Comparison of ENCODE assay signal across 1 cellular context in the genomic region with DNA sequence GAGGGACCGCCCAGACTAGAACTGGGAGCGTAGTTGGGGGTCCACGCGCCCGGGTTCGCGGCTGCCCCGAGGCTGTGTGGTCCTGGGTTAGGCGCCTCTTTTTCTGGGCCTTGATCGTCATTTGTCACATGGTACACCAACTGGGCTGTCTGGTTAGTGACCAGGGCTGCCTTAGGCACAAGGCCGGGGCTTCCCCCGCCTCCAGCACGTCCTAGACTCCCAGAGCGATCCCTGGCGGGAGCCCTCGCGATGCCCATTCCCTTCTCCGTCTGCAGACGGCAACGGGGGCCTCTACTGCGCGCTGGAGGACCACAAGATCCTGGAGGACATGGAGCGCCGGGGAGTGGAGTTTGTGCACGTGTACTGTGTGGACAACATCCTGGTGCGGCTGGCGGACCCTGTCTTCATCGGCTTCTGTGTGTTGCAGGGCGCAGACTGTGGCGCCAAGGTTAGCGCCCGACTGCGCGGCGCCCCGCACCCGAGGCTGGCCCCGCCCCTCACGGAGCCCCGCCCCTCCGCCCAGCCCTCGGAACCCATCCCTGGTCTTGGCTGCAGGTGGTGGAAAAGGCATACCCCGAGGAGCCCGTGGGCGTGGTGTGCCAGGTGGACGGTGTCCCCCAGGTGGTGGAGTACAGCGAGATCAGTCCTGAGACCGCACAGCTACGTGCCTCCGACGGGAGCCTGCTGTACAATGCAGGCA.
TF ChIP-seq lines count a peak whose summit lies in the region.

No MANE protein-coding gene starts in this region.

TF ChIP-seq in GM12878, 131 proteins besides CTCF, POLR2A, EP300 and RAD21:
- TF ChIP-seq WRNIP1 (IDR thresholded peaks at IDR 0.05; ENCODE audit: borderline replicate concordance, low read depth, low read length) (no peak), HCFC1 (IDR thresholded peaks at IDR 0.05; ENCODE audit: low read length) (no peak), CBFB (IDR thresholded peaks at IDR 0.05; ENCODE audit: low read depth) (no peak), KDM1A (IDR thresholded peaks at IDR 0.05; ENCODE audit: borderline replicate concordance) (no peak), CREB1 (IDR thresholded peaks at IDR 0.05; ENCODE audit: low read depth) (no peak), TARDBP (IDR thresholded peaks at IDR 0.05; ENCODE audit: borderline replicate concordance) (no peak), MYB (IDR thresholded peaks at IDR 0.05; ENCODE audit: borderline replicate concordance, low read depth, low read length) (no peak), SIN3A (IDR thresholded peaks at IDR 0.05; ENCODE audit: low read depth, low read length) (no peak), BHLHE40 (IDR thresholded peaks at IDR 0.05; ENCODE audit: borderline replicate concordance in 1 of 2, low read depth in 2 of 2, low read length in 1 of 2) (no peak), HDAC6 (IDR thresholded peaks at IDR 0.05; ENCODE audit: unreplicated experiment) (no peak), IKZF1 (conservative IDR thresholded peaks at IDR 0.05) (no peak), RAD51 (IDR thresholded peaks at IDR 0.05) (no peak), IKZF2 (IDR thresholded peaks at IDR 0.05) (no peak), NR2F1 (conservative IDR thresholded peaks at IDR 0.05) (no peak)
- TF ChIP-seq, protein P1, sequence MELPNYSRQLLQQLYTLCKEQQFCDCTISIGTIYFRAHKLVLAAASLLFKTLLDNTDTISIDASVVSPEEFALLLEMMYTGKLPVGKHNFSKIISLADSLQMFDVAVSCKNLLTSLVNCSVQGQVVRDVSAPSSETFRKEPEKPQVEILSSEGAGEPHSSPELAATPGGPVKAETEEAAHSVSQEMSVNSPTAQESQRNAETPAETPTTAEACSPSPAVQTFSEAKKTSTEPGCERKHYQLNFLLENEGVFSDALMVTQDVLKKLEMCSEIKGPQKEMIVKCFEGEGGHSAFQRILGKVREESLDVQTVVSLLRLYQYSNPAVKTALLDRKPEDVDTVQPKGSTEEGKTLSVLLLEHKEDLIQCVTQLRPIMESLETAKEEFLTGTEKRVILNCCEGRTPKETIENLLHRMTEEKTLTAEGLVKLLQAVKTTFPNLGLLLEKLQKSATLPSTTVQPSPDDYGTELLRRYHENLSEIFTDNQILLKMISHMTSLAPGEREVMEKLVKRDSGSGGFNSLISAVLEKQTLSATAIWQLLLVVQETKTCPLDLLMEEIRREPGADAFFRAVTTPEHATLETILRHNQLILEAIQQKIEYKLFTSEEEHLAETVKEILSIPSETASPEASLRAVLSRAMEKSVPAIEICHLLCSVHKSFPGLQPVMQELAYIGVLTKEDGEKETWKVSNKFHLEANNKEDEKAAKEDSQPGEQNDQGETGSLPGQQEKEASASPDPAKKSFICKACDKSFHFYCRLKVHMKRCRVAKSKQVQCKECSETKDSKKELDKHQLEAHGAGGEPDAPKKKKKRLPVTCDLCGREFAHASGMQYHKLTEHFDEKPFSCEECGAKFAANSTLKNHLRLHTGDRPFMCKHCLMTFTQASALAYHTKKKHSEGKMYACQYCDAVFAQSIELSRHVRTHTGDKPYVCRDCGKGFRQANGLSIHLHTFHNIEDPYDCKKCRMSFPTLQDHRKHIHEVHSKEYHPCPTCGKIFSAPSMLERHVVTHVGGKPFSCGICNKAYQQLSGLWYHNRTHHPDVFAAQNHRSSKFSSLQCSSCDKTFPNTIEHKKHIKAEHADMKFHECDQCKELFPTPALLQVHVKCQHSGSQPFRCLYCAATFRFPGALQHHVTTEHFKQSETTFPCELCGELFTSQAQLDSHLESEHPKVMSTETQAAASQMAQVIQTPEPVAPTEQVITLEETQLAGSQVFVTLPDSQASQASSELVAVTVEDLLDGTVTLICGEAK (IDR thresholded peaks at IDR 0.05; ENCODE audit: borderline replicate concordance), result no peak
- TF ChIP-seq, protein P2, sequence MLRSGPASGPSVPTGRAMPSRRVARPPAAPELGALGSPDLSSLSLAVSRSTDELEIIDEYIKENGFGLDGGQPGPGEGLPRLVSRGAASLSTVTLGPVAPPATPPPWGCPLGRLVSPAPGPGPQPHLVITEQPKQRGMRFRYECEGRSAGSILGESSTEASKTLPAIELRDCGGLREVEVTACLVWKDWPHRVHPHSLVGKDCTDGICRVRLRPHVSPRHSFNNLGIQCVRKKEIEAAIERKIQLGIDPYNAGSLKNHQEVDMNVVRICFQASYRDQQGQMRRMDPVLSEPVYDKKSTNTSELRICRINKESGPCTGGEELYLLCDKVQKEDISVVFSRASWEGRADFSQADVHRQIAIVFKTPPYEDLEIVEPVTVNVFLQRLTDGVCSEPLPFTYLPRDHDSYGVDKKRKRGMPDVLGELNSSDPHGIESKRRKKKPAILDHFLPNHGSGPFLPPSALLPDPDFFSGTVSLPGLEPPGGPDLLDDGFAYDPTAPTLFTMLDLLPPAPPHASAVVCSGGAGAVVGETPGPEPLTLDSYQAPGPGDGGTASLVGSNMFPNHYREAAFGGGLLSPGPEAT (IDR thresholded peaks at IDR 0.05; ENCODE audit: low read depth), result no peak
- TF ChIP-seq, protein P3, sequence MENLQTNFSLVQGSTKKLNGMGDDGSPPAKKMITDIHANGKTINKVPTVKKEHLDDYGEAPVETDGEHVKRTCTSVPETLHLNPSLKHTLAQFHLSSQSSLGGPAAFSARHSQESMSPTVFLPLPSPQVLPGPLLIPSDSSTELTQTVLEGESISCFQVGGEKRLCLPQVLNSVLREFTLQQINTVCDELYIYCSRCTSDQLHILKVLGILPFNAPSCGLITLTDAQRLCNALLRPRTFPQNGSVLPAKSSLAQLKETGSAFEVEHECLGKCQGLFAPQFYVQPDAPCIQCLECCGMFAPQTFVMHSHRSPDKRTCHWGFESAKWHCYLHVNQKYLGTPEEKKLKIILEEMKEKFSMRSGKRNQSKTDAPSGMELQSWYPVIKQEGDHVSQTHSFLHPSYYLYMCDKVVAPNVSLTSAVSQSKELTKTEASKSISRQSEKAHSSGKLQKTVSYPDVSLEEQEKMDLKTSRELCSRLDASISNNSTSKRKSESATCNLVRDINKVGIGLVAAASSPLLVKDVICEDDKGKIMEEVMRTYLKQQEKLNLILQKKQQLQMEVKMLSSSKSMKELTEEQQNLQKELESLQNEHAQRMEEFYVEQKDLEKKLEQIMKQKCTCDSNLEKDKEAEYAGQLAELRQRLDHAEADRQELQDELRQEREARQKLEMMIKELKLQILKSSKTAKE (IDR thresholded peaks at IDR 0.05; ENCODE audit: low read depth, poor library complexity, severe bottlenecking), result no peak
- TF ChIP-seq, protein P4, sequence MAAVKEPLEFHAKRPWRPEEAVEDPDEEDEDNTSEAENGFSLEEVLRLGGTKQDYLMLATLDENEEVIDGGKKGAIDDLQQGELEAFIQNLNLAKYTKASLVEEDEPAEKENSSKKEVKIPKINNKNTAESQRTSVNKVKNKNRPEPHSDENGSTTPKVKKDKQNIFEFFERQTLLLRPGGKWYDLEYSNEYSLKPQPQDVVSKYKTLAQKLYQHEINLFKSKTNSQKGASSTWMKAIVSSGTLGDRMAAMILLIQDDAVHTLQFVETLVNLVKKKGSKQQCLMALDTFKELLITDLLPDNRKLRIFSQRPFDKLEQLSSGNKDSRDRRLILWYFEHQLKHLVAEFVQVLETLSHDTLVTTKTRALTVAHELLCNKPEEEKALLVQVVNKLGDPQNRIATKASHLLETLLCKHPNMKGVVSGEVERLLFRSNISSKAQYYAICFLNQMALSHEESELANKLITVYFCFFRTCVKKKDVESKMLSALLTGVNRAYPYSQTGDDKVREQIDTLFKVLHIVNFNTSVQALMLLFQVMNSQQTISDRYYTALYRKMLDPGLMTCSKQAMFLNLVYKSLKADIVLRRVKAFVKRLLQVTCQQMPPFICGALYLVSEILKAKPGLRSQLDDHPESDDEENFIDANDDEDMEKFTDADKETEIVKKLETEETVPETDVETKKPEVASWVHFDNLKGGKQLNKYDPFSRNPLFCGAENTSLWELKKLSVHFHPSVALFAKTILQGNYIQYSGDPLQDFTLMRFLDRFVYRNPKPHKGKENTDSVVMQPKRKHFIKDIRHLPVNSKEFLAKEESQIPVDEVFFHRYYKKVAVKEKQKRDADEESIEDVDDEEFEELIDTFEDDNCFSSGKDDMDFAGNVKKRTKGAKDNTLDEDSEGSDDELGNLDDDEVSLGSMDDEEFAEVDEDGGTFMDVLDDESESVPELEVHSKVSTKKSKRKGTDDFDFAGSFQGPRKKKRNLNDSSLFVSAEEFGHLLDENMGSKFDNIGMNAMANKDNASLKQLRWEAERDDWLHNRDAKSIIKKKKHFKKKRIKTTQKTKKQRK (IDR thresholded peaks at IDR 0.05; ENCODE audit: low read depth, low read length), result no peak
- TF ChIP-seq, protein P5, sequence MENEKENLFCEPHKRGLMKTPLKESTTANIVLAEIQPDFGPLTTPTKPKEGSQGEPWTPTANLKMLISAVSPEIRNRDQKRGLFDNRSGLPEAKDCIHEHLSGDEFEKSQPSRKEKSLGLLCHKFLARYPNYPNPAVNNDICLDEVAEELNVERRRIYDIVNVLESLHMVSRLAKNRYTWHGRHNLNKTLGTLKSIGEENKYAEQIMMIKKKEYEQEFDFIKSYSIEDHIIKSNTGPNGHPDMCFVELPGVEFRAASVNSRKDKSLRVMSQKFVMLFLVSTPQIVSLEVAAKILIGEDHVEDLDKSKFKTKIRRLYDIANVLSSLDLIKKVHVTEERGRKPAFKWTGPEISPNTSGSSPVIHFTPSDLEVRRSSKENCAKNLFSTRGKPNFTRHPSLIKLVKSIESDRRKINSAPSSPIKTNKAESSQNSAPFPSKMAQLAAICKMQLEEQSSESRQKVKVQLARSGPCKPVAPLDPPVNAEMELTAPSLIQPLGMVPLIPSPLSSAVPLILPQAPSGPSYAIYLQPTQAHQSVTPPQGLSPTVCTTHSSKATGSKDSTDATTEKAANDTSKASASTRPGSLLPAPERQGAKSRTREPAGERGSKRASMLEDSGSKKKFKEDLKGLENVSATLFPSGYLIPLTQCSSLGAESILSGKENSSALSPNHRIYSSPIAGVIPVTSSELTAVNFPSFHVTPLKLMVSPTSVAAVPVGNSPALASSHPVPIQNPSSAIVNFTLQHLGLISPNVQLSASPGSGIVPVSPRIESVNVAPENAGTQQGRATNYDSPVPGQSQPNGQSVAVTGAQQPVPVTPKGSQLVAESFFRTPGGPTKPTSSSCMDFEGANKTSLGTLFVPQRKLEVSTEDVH (IDR thresholded peaks at IDR 0.05; ENCODE audit: low read depth, partially characterized antibody), result no peak
- TF ChIP-seq, protein P6, sequence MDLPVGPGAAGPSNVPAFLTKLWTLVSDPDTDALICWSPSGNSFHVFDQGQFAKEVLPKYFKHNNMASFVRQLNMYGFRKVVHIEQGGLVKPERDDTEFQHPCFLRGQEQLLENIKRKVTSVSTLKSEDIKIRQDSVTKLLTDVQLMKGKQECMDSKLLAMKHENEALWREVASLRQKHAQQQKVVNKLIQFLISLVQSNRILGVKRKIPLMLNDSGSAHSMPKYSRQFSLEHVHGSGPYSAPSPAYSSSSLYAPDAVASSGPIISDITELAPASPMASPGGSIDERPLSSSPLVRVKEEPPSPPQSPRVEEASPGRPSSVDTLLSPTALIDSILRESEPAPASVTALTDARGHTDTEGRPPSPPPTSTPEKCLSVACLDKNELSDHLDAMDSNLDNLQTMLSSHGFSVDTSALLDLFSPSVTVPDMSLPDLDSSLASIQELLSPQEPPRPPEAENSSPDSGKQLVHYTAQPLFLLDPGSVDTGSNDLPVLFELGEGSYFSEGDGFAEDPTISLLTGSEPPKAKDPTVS (IDR thresholded peaks at IDR 0.05; ENCODE audit: low read depth, low read length), result no peak
